In the genomic region with DNA sequence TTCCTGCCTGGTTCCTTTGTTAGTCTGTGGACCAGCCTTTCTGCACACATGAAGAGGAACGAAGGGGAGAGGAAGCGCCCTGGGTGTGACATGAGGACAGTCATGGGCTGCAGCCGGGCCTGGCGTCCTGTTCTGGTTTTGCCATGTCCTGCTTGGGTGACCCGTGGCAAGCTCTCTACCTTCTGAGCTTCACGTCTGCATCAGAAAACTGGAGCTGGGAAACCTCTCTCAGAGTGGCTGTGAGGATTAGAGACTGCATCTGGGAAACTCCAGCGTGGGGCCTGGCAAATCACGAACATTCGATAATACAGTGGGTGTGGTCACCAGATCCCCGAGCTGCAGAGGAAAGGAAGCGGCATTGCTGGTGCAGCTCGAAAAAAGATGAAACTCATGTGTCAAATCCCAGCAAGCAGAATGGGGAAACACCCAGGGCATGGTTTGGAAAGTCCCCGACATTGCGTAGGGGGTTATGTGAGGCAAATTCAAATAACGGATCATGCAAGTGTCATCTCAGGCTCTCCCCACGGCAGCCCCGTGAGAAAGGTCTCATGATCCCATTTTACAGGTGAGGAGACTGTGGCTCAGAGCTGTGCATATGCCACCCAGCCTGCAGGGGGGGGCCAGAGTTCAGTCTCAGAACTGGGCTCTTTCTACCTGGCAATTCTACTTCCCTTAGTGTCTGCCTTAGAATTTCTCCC, we compare ENCODE assay signal across 15 cellular contexts.
A peak's percentile ranks its signal among the peaks of the same experiment; 100 is the strongest.
DNase-seq lines count a peak whose midpoint lies in the region; ATAC-seq, FAIRE-seq and TF ChIP-seq lines count a peak whose summit lies in the region.
"Had no signal": no experiment of that assay in that cellular context is flagged by ENCODE, and none has a peak within 500 bp of the region (broad histone marks: within the 10 kb centered on the region; RNA-seq: fewer than 3 reads in every experiment).

No MANE protein-coding gene starts in this region.

- intact Hi-C loops in cardiac septum (cut with DNase I) = no loop called here

- H3K4me3 ChIP-seq in KMS-11 (IDR thresholded peaks at IDR 0.05; ENCODE audit: insufficient read depth, low read depth, low read length) (no peak overlapping the region), H1 (ENCODE audit: extremely low read depth in 1 of 4, insufficient read depth in 2 of 4, low read depth in 3 of 4, low read length in 4 of 4) (no peak overlapping the region)
- H3K4me3 ChIP-seq: PC-9, upper lobe of right lung had no signal

- 88% methylated on average over 17 of the region's 17 CpGs; no CpG with 5 or more reads in 1 of the 2 experiments for WGBS in H1 (ENCODE audit: extremely low coverage in 1 of 2, insufficient coverage in 1 of 2, insufficient read length in 1 of 2, insufficient replicate concordance in 2 of 2, low coverage in 1 of 2, low lambda C conversion rate in 2 of 2, missing lambda C conversion rate in 1 of 2), 2 experiments

- H4K8ac ChIP-seq in H1 (ENCODE audit: extremely low read depth, insufficient read depth, low read length) = no peak overlapping the region; the same call in 1 of the 2 replicates

- no peak overlapping the region for H3K56ac ChIP-seq in H1 (replicated peaks; ENCODE audit: insufficient read length, low read depth, low read length)

- H2AK5ac ChIP-seq in H1 (ENCODE audit: low read depth, low read length) = no peak overlapping the region

- H2BK5ac ChIP-seq in H1 (ENCODE audit: low read depth, low read length) = no peak overlapping the region

- H3K36me3 ChIP-seq in KMS-11 (ENCODE audit: insufficient read depth) (no peaks in the 10 kb centered on the region), H1 (ENCODE audit: control insufficient read depth in 2 of 4, insufficient read depth in 4 of 4, low read length in 3 of 4) (no peaks in the 10 kb centered on the region)
- H3K36me3 ChIP-seq: upper lobe of right lung had no signal

- H3K9me3 ChIP-seq in H1 (ENCODE audit: insufficient read depth in 2 of 2, low read depth in 1 of 2, low read length in 1 of 2) = no peaks in the 10 kb centered on the region
- H3K9me3 ChIP-seq: Caco-2, upper lobe of right lung had no signal

- H3K23me2 ChIP-seq in H1 (ENCODE audit: low read depth, low read length) = no peaks in the 10 kb centered on the region; the same call in 1 of the 2 replicates

- H4K20me1 ChIP-seq in KMS-11 (ENCODE audit: insufficient read depth) = no peaks in the 10 kb centered on the region
- no peaks in the 10 kb centered on the region for H4K20me1 ChIP-seq in H1 (replicated peaks in 1 of 2; ENCODE audit: control insufficient read depth in 1 of 2, insufficient read depth in 2 of 2, low read length in 2 of 2)

- no peak overlapping the region for H3K23ac ChIP-seq in H1 (ENCODE audit: insufficient read length)

- H3K79me1 ChIP-seq in H1 (ENCODE audit: low read depth, low read length) = no peaks in the 10 kb centered on the region

- H3K9ac ChIP-seq in KMS-11 = no peak overlapping the region
- no peak overlapping the region for H3K9ac ChIP-seq in H1 (replicated peaks in 1 of 4; ENCODE audit: extremely low read depth in 1 of 4, low read depth in 3 of 4, low read length in 3 of 4)

- TF ChIP-seq POLR2A in H1 (IDR thresholded peaks at IDR 0.05; ENCODE audit: control extremely low read depth in 1 of 2, low read depth in 2 of 2, low read length in 2 of 2) = no peak

- TF ChIP-seq CTCF in GM10248 (IDR thresholded peaks at IDR 0.05; ENCODE audit: control extremely low read depth, extremely low read depth, low read depth, missing control alignments) (peak; percentile 35), KMS-11 (conservative IDR thresholded peaks at IDR 0.05; ENCODE audit: low read depth, low read length) (0 out of 2 replicates have a peak, but pooled peaks have one; percentile 27), H1 (IDR thresholded peaks at IDR 0.05; ENCODE audit: control extremely low read depth in 1 of 3, insufficient read depth in 1 of 3, low read depth in 1 of 3, low read length in 3 of 3) (peak; percentile 19 to 50 (median 35); a peak in 3 of 4 replicates)

- H2AFZ ChIP-seq in KMS-11 (ENCODE audit: low read depth) (no peak overlapping the region), H1 (ENCODE audit: low read length) (0 out of 2 replicates have a peak overlapping the region, but pooled peaks have one; percentile 17)
- H2AFZ ChIP-seq: PC-9 had no signal

- POLR2A ChIA-PET in GM10248 (lab: Yijun Ruan, JAX) (no interaction called here), H1 (lab: Charles Lee; ENCODE audit: partially characterized antibody) (no interaction called here)

- no peak overlapping the region for H4K91ac ChIP-seq in H1 (replicated peaks; ENCODE audit: insufficient read length, low read length)

- H3K79me2 ChIP-seq in KMS-11 (ENCODE audit: insufficient read depth, low read depth) (no peaks in the 10 kb centered on the region), H1 (ENCODE audit: control insufficient read depth in 1 of 2, insufficient read depth in 2 of 2, low read length in 2 of 2) (no peaks in the 10 kb centered on the region)

- H2BK20ac ChIP-seq in H1 (ENCODE audit: low read length) = no peak overlapping the region

- no peak overlapping the region for H3K14ac ChIP-seq in H1 (ENCODE audit: insufficient read length)

- CTCF ChIA-PET in GM10248 (lab: Yijun Ruan, JAX) (interaction anchor here (1.0 to 2.5 kb wide), 5 partner anchors 8 to 42 kb away, joined by 3 to 5 read pairs (median 4); no protein-coding TSS in a partner anchor), H1 (lab: Charles Lee; ENCODE audit: partially characterized antibody) (interaction anchor here (0.9 to 2.4 kb wide), 6 partner anchors 10 to 115 kb away, joined by 3 to 9 read pairs (median 6); no protein-coding TSS in a partner anchor)

- peak; percentile 75 for ATAC-seq in GM19025 (IDR thresholded peaks at IDR 0.05; ENCODE audit: low read depth, unreplicated experiment)
- ATAC-seq: naive thymus-derived CD8-positive, alpha-beta T cell; upper lobe of right lung had no signal

- H3K27ac ChIP-seq in KMS-11 (no peak overlapping the region), H1 (ENCODE audit: low read depth, low read length) (no peak overlapping the region)
- H3K27ac ChIP-seq: PC-9, upper lobe of right lung had no signal

- no peak overlapping the region for H2BK15ac ChIP-seq in H1 (ENCODE audit: low read length)

- H3K27me3 ChIP-seq in KMS-11 (ENCODE audit: insufficient read depth, low read depth) = no peaks in the 10 kb centered on the region
- H3K27me3 ChIP-seq in H1 (replicated peaks in 1 of 4; ENCODE audit: control insufficient read depth in 3 of 4, extremely low read depth in 1 of 4, insufficient read depth in 3 of 4, low read length in 3 of 4) = peaks cover 0 to 2% (median 0%) of the 10 kb centered on the region in 4 experiments; a peak in 2 of 7 replicates
- H3K27me3 ChIP-seq: upper lobe of right lung had no signal

- no peak for TF ChIP-seq EP300 in H1 (IDR thresholded peaks at IDR 0.05; ENCODE audit: borderline replicate concordance in 1 of 2, low read depth in 2 of 2, low read length in 2 of 2)

- no peak overlapping the region for H3K4me2 ChIP-seq in KMS-11
- H3K4me2 ChIP-seq in H1 (ENCODE audit: insufficient read depth in 1 of 2, low read depth in 2 of 2, low read length in 2 of 2) = no peak overlapping the region
- H3K4me2 ChIP-seq: PC-9 had no signal

- H4K5ac ChIP-seq in H1 (ENCODE audit: insufficient read length, low read depth, low read length) = no peak overlapping the region

- no peak overlapping the region for H3K18ac ChIP-seq in H1 (ENCODE audit: extremely low read depth, low read length)

- no peak overlapping the region for H2BK120ac ChIP-seq in H1 (replicated peaks; ENCODE audit: low read depth, low read length)

- no peak overlapping the region for H3K4ac ChIP-seq in H1 (replicated peaks; ENCODE audit: insufficient read length, low read depth, low read length)

- no peak overlapping the region for H2BK12ac ChIP-seq in H1 (ENCODE audit: low read depth, low read length)

- no peak for FAIRE-seq in H1 (lab: Jason Lieb, UNC)
- FAIRE-seq: endometrium had no signal

- no peaks in the 10 kb centered on the region for H3K4me1 ChIP-seq in KMS-11 (ENCODE audit: low read depth, poor library complexity, severe bottlenecking)
- peaks cover 0 to 6% (median 2%) of the 10 kb centered on the region in 4 experiments; a peak in 3 of 7 replicates for H3K4me1 ChIP-seq in H1 (replicated peaks in 1 of 4; ENCODE audit: control insufficient read depth in 3 of 4, insufficient read depth in 4 of 4, low read length in 3 of 4)
- H3K4me1 ChIP-seq: Caco-2, upper lobe of right lung had no signal

- DNase-seq in GM10248 (ENCODE audit: extremely low spot score) (peak; percentile 79), H1 (ENCODE audit: low read depth in 1 of 2, low spot score in 2 of 2) (no peak), iPS-NIHi11 (ENCODE audit: low spot score) (no peak), EL (no peak), NCI-H1105 treated with DMSO at 0.1 percent for 48 hours (lab: John Stamatoyannopoulos, UW) (no peak), cardiac septum (ENCODE audit: low spot score) (no peak)
- DNase-seq: amygdala; Caco-2; naive thymus-derived CD8-positive, alpha-beta T cell; NCI-H1417 treated with DMSO at 0.1 percent for 48 hours; PC-9; upper lobe of right lung had no signal

- peak; percentile 30 to 43; a peak in 3 of 4 replicates for TF ChIP-seq RAD21 in H1 (IDR thresholded peaks at IDR 0.05 in 1 of 2, conservative IDR thresholded peaks at IDR 0.05 in 1 of 2; ENCODE audit: low read depth in 2 of 2, low read length in 2 of 2)

TF ChIP-seq in H1, 55 proteins besides CTCF, POLR2A, EP300 and RAD21:
- peak in 1 of 2 experiments; percentile 45; a peak in 1 of 4 replicates for TF ChIP-seq HDAC2 (IDR thresholded peaks at IDR 0.05; ENCODE audit: borderline replicate concordance in 1 of 2, low read depth in 2 of 2, low read length in 2 of 2)
- peak; percentile 90 for TF ChIP-seq KDM1A (IDR thresholded peaks at IDR 0.05; ENCODE audit: borderline replicate concordance, low read length)
- no peak for TF ChIP-seq GTF2F1 (IDR thresholded peaks at IDR 0.05; ENCODE audit: borderline replicate concordance, low read depth, low read length)
- TF ChIP-seq RFX5 (IDR thresholded peaks at IDR 0.05; ENCODE audit: borderline replicate concordance, low read depth, low read length) = no peak
